ENCODE assay signal across 14 cellular contexts in genomic region chr11:117528061-117528780, GRCh38.
DNase-seq lines count a peak whose midpoint lies in the region; ATAC-seq lines count a peak whose summit lies in the region.
"Had no signal": no experiment of that assay in that cellular context is flagged by ENCODE, and none has a peak within 500 bp of the region (broad histone marks: within the 10 kb centered on the region; RNA-seq: fewer than 3 reads in every experiment).

No MANE protein-coding gene starts in this region.

- peak overlapping the region; percentile 3 for H3K4me3 ChIP-seq in Jurkat, Clone E6-1 (ENCODE audit: low read length)
- H3K4me3 ChIP-seq: heart left ventricle had no signal

- ATAC-seq in GM19328 (IDR thresholded peaks at IDR 0.05; ENCODE audit: unreplicated experiment) (no peak), HG02759 (IDR thresholded peaks at IDR 0.05; ENCODE audit: unreplicated experiment) (no peak), HG02588 (IDR thresholded peaks at IDR 0.05; ENCODE audit: unreplicated experiment) (no peak)
- ATAC-seq: activated CD4-positive, CD25-positive, alpha-beta regulatory T cell treated with anti-CD3 and anti-CD28 coated beads, Interleukin-2, amount 50 U/mL, for 24 hours; heart left ventricle; stimulated activated memory B cell treated with anti-CD40 and anti-IgM and Interleukin-4, amounts not matched to agents 10 μg/mL and 1 μg/mL and 100 μg/mL, for 72 hours had no signal

- DNase-seq in COR-L47 (lab: John Stamatoyannopoulos, UW) (peak; percentile 64), NCI-H524 treated with DMSO at 0.1 percent for 48 hours (lab: John Stamatoyannopoulos, UW) (peak; percentile 51), kidney tubule cell (ENCODE audit: low spot score) (peak; percentile 21), NCI-H187 treated with DMSO at 0.1 percent for 48 hours (lab: John Stamatoyannopoulos, UW) (no peak)
- DNase-seq in Jurkat, Clone E6-1 (ENCODE audit: low read depth, low spot score) = peak; percentile 79
- DNase-seq: activated T-cell treated with anti-CD3 and anti-CD28 coated beads, Interleukin-2, amount 50 U/mL, for 24 hours; heart left ventricle; kidney glomerular epithelial cell; stimulated activated CD4-positive, alpha-beta T cell treated with anti-CD3 and anti-CD28 coated beads, Interleukin-4, amount 100 ng/mL, for 4 hours had no signal
